Comparison of ENCODE assay signal across 10 cellular contexts in the genomic region with DNA sequence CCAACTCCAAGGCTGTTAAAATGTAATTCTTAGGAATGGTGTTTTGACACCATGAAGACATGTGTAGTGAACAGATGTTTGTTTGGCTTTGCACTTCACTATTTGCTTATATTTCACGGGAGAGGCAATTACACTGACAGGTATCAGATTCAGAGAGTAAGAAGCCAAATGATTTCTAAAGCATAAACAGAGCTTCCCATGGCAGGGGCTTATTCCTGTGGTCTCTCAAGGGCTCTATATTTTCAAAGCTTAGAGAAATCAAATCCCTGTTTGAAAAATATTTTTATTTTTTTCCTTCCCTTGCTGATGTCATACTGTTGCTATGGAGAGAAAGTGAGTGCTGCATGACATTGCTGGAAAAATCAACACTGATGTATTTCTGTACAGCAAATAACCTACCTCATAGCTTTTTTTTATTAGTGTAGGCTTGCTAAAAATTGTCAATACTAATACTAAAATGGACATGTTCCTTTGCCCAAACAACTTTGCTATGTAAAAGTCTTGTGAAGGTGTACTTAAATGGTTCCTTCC.
DNase-seq lines count a peak whose midpoint lies in the region; ATAC-seq and TF ChIP-seq lines count a peak whose summit lies in the region.
"Had no signal": no experiment of that assay in that cellular context is flagged by ENCODE, and none has a peak within 500 bp of the region (broad histone marks: within the 10 kb centered on the region; RNA-seq: fewer than 3 reads in every experiment).

No MANE protein-coding gene starts in this region.

- H3K27ac ChIP-seq in psoas muscle = peak overlapping the region; percentile 80

- ATAC-seq in GM19395 (IDR thresholded peaks at IDR 0.05; ENCODE audit: unreplicated experiment) (peak; percentile 40), psoas muscle (peak; percentile 15 to 73 (median 59)), GM19324 (IDR thresholded peaks at IDR 0.05; ENCODE audit: low FRiP score, unreplicated experiment) (no peak), HG02623 (IDR thresholded peaks at IDR 0.05; ENCODE audit: unreplicated experiment) (no peak)

- TF ChIP-seq CTCF in psoas muscle (IDR thresholded peaks at IDR 0.05) = no peak

- intact Hi-C loops in psoas muscle (cut with DNase I) = no loop called here

- no peaks in the 10 kb centered on the region for H3K27me3 ChIP-seq in psoas muscle (ENCODE audit: insufficient read depth in 3 of 3, low read length in 2 of 3)

- H3K4me3 ChIP-seq in psoas muscle = no peak overlapping the region

- peaks cover 22% of the 10 kb centered on the region for H3K4me1 ChIP-seq in psoas muscle

- H3K9me3 ChIP-seq in psoas muscle = no peaks in the 10 kb centered on the region

- peak; percentile 36 for DNase-seq in LoVo (ENCODE audit: low spot score)
- DNase-seq in dermis blood vessel endothelial cell = peak; percentile 69
- no peak for DNase-seq in psoas muscle
- DNase-seq in UCSD-AML1 (lab: John Stamatoyannopoulos, UW; ENCODE audit: unreplicated experiment) = no peak
- DNase-seq: activated effector memory CD4-positive, alpha-beta T cell treated with anti-CD3 and anti-CD28 coated beads, Interleukin-2, amount 50 U/mL, for 16 hours; kidney; stimulated activated CD4-positive, alpha-beta T cell treated with anti-CD3 and anti-CD28 coated beads, Interleukin-2, amount 100 ng/mL, for 48 hours had no signal

- H3K36me3 ChIP-seq in psoas muscle (ENCODE audit: insufficient read depth in 1 of 2, low read depth in 1 of 2) = peaks cover 0 to 44% of the 10 kb centered on the region in 2 donors

- 17 to 34% (median 28%) methylated on average over 1 of the region's 1 CpG for WGBS in psoas muscle, 3 donors

Comparison
In these comparisons a context has a peak if more than half of its experiments do, and no peak if none do; other contexts are left out.
1. ATAC-seq: peak in GM19395 (single experiment) and psoas muscle (4 of 4); none in GM19324 (single experiment) and HG02623 (single experiment).
2. DNase-seq: peak in LoVo (single experiment) and dermis blood vessel endothelial cell (single experiment); none in psoas muscle (0 of 2) and UCSD-AML1 (single experiment).